Comparison of ENCODE assay signal across 8 cellular contexts in the genomic region with DNA sequence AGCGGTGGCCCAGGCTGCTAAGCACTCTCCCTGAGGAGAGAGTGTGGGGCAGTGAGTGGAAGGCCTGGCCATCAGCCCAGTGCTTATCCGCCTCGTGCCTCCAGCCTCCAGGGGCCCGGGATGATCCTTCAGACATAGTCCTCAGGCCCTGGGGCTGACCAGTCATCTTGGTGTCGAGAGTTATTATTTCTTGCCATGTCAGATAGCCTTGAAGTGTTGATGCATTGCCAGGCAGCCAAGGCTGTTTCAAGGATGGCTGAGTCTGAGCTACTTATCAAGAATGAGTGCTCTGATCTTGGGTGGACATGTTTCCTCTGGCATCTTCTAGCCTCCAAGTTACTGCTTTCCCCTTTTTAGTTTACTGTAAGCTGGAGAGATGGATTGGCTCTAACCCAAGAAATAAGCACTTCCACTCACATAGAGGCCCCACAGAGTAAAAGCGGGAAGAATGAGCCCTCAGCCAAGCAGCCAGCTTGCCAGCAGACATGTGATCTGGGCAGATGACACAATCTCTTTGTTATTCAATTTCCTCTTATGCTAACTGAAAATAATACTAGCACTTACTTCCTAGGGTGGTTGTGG.
A peak's percentile ranks its signal among the peaks of the same experiment; 100 is the strongest.
DNase-seq lines count a peak whose midpoint lies in the region; ATAC-seq and TF ChIP-seq lines count a peak whose summit lies in the region.

No MANE protein-coding gene starts in this region.

- peak overlapping the region; percentile 86 for H3K27ac Mint-ChIP-seq in activated T-cell treated with anti-CD3 and anti-CD28 coated beads, Interleukin-2, amount 50 U/mL, for 72 hours

- intact Hi-C loops in posterior cingulate gyrus (cut with DNase I) = no loop called here

- TF ChIP-seq CTCF in fibroblast of pulmonary artery (IDR thresholded peaks at IDR 0.05; ENCODE audit: low read length, missing control alignments) (no peak), MM.1S (IDR thresholded peaks at IDR 0.05; ENCODE audit: low read length) (no peak)

- H3K27me3 ChIP-seq in MM.1S (replicated peaks; ENCODE audit: insufficient read depth, low read length) = no peaks in the 10 kb centered on the region

- H4K20me1 ChIP-seq in MM.1S (ENCODE audit: insufficient read depth, low read length) = no peaks in the 10 kb centered on the region

- no peaks in the 10 kb centered on the region for H3K36me3 ChIP-seq in MM.1S (replicated peaks; ENCODE audit: insufficient read depth, low read length)

- no peak for ATAC-seq in activated T-cell treated with anti-CD3 and anti-CD28 coated beads, Interleukin-2, amount 50 U/mL, for 72 hours (replicated peaks in 1 of 2)
- no peak for ATAC-seq in GM21367 (IDR thresholded peaks at IDR 0.05; ENCODE audit: unreplicated experiment)

- no peaks in the 10 kb centered on the region for H3K9me2 ChIP-seq in MM.1S (replicated peaks; ENCODE audit: insufficient read depth, low read length)

- H3F3A ChIP-seq in MM.1S (ENCODE audit: insufficient read depth, low read length) = no peaks in the 10 kb centered on the region

- peaks cover 95% of the 10 kb centered on the region for H3K4me1 Mint-ChIP-seq in activated T-cell treated with anti-CD3 and anti-CD28 coated beads, Interleukin-2, amount 50 U/mL, for 72 hours (ENCODE audit: low read depth)

- H3K27ac ChIP-seq in MM.1S (ENCODE audit: low read length) = no peak overlapping the region

- no peak overlapping the region for H3K4me2 ChIP-seq in MM.1S (ENCODE audit: low read depth, low read length)

- H2AFZ ChIP-seq in MM.1S (ENCODE audit: low read length) = no peak overlapping the region

- H3K9me3 ChIP-seq in MM.1S (replicated peaks; ENCODE audit: insufficient read depth, low read length) = no peaks in the 10 kb centered on the region

- peaks cover 13 to 23% of the 10 kb centered on the region in 2 donors for H3K36me3 Mint-ChIP-seq in activated T-cell treated with anti-CD3 and anti-CD28 coated beads, Interleukin-2, amount 50 U/mL, for 72 hours (ENCODE audit: insufficient read depth in 2 of 2)

- H3K9me3 Mint-ChIP-seq in activated T-cell treated with anti-CD3 and anti-CD28 coated beads, Interleukin-2, amount 50 U/mL, for 72 hours = peaks cover 15% of the 10 kb centered on the region in 2 donors

- no peak for DNase-seq in activated T-cell treated with anti-CD3 and anti-CD28 coated beads, Interleukin-2, amount 50 U/mL, for 72 hours
- no peak for DNase-seq in activated T-cell treated with anti-CD3 and anti-CD28 coated beads for 4 hours
- peak; percentile 87 for DNase-seq in SK-MEL-5 (ENCODE audit: low read depth, low spot score)
- DNase-seq in fibroblast of pulmonary artery (ENCODE audit: low read depth) = peak; percentile 100
- DNase-seq in posterior cingulate gyrus = peak in 6 of 10 donors; percentile 17 to 85 (median 52)
- no peak for DNase-seq in effector CD8-positive, alpha-beta T cell (lab: John Stamatoyannopoulos, UW)
- DNase-seq in MM.1S = no peak

- no peaks in the 10 kb centered on the region for H3K4me1 ChIP-seq in MM.1S (ENCODE audit: low read length)

- no peak overlapping the region for H3K9ac ChIP-seq in MM.1S (ENCODE audit: low read length)

- H3K4me3 ChIP-seq in fibroblast of pulmonary artery (replicated peaks; ENCODE audit: low read depth, low read length) = no peak overlapping the region
- H3K4me3 ChIP-seq in MM.1S (ENCODE audit: low read length) = no peak overlapping the region

- in situ Hi-C loops in SK-MEL-5 (cut with HindIII; ENCODE audit: low pct_unique_long_range_greater_than_20kb, low sequenced_read_pairs) = no loop called here

- peak overlapping the region; percentile 16 to 61 for H3K4me3 Mint-ChIP-seq in activated T-cell treated with anti-CD3 and anti-CD28 coated beads, Interleukin-2, amount 50 U/mL, for 72 hours

- no peaks in the 10 kb centered on the region for H3K79me2 ChIP-seq in MM.1S (ENCODE audit: low read length)

- no peaks in the 10 kb centered on the region for H3K27me3 Mint-ChIP-seq in activated T-cell treated with anti-CD3 and anti-CD28 coated beads, Interleukin-2, amount 50 U/mL, for 72 hours (ENCODE audit: low read depth)

Comparison
In these comparisons a context has a peak if more than half of its experiments do, and no peak if none do; other contexts are left out.
1. DNase-seq: peak in SK-MEL-5 (single experiment), fibroblast of pulmonary artery (single experiment) and posterior cingulate gyrus (6 of 10); none in activated T-cell treated with anti-CD3 and anti-CD28 coated beads, Interleukin-2, amount 50 U/mL, for 72 hours (0 of 2), activated T-cell treated with anti-CD3 and anti-CD28 coated beads for 4 hours (single experiment), effector CD8-positive, alpha-beta T cell (single experiment) and MM.1S (single experiment).